In the genomic region with DNA sequence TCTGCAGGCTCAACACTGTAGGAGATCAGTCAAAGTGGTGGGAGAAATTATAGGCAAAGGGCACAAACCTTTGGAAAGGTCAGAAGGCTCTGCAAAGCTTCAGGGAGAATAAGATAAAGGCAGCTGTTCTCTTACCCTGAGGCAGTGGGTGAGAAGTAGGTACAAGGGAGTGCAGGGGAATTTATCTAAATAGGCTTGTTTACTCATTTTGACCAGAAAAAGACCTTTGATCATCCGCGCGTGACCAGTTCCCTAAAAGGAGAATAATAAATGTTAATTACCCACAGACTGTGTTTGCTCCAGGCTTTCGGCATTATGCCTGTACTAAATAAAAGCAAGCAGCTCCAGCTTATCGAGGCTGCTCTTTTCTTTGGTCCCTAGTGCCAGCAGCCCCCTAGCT, we compare ENCODE assay signal across 34 cellular contexts. TPM values are rescaled to one million over a fixed set of nuclear protein-coding genes. Genes with fewer than 3 reads are reported as not detected.
"Had no signal": no experiment of that assay in that cellular context is flagged by ENCODE, and none has a peak within 500 bp of the region (broad histone marks: within the 10 kb centered on the region; RNA-seq: fewer than 3 reads in every experiment).

No MANE protein-coding gene starts in this region.

- H3K4me3 ChIP-seq: breast epithelium, esophagus muscularis mucosa, heart left ventricle, left lung, lower lobe of right lung, ovary, sigmoid colon, thoracic aorta, uterus had no signal

- H3K9me3 Mint-ChIP-seq: activated CD4-positive, alpha-beta memory T cell treated with anti-CD3 and anti-CD28 coated beads, Interleukin-2, amount 10 ng/mL, durations not matched to agents 7 days and 5 days; activated CD4-positive, alpha-beta T cell treated with anti-CD3 and anti-CD28 coated beads, Interleukin-2, amount 10 ng/mL, durations not matched to agents 7 days and 5 days; activated naive CD4-positive, alpha-beta T cell treated with anti-CD3 and anti-CD28 coated beads, Interleukin-2, amount 50 U/mL, for 24 hours; activated T-cell treated with anti-CD3 and anti-CD28 coated beads, Interleukin-2, amount 50 U/mL, for 4 hours; activated T-helper 2 cell treated with anti-CD3 and anti-CD28 coated beads, Interferon-gamma antibody, Interleukin-2, Interleukin-4, amounts not matched to agents 10 μg/mL and 5 μg/mL and 100 μg/mL, durations not matched to agents 14 hours and 24 hours and 36 hours; central memory CD8-positive, alpha-beta T cell; stimulated activated effector memory CD8-positive, alpha-beta T cell treated with anti-CD3 and anti-CD28 coated beads, Interleukin-12 subunit alpha, Interleukin-12 subunit beta, amount 100 ng/mL, for 72 hours; stimulated activated naive CD8-positive, alpha-beta T cell treated with anti-CD3 and anti-CD28 coated beads, Interleukin-15, Interleukin-2, amounts not matched to agents 100 ng/mL and 50 ng/mL, for 24 hours; T-helper 1 cell treated with Interleukin-12 subunit alpha and Interleukin-12 subunit beta and Interleukin-4 antibody, amounts not matched to agents 30 μg/mL and 1 μg/mL, for 36 hours had no signal

- H3K27ac Mint-ChIP-seq: activated CD4-positive, alpha-beta memory T cell treated with anti-CD3 and anti-CD28 coated beads, Interleukin-2, amount 10 ng/mL, durations not matched to agents 7 days and 5 days; activated CD4-positive, alpha-beta T cell treated with anti-CD3 and anti-CD28 coated beads, Interleukin-2, amount 10 ng/mL, durations not matched to agents 7 days and 5 days; activated naive CD4-positive, alpha-beta T cell treated with anti-CD3 and anti-CD28 coated beads, Interleukin-2, amount 50 U/mL, for 24 hours; activated naive CD8-positive, alpha-beta T cell treated with anti-CD3 and anti-CD28 coated beads, Interleukin-2, amount 50 U/mL, for 24 hours; activated T-helper 2 cell treated with anti-CD3 and anti-CD28 coated beads, Interferon-gamma antibody, Interleukin-2, Interleukin-4, amounts not matched to agents 10 μg/mL and 5 μg/mL and 100 μg/mL, durations not matched to agents 14 hours and 24 hours and 36 hours; dendritic cell treated with granulocyte-macrophage colony-stimulating factor and Interleukin-4, amounts not matched to agents 40 ng/mL and 50 ng/mL, for 4 days; naive B cell; nephron progenitor cell; progenitor cell of endocrine pancreas; stimulated activated naive CD8-positive, alpha-beta T cell treated with anti-CD3 and anti-CD28 coated beads, Interleukin-15, Interleukin-2, amounts not matched to agents 100 ng/mL and 50 ng/mL, for 24 hours; T-helper 1 cell treated with Interleukin-12 subunit alpha and Interleukin-12 subunit beta and Interleukin-4 antibody, amounts not matched to agents 30 μg/mL and 1 μg/mL, for 36 hours; type B pancreatic cell had no signal

- H3K4me1 ChIP-seq: breast epithelium, foreskin keratinocyte, heart left ventricle, lower lobe of right lung, sigmoid colon, uterus had no signal

- H3K36me3 ChIP-seq: breast epithelium, esophagus muscularis mucosa, heart left ventricle, left lung, lower lobe of right lung, ovary, sigmoid colon, thoracic aorta, uterus, WERI-Rb-1 had no signal

- H3K27me3 Mint-ChIP-seq: activated CD4-positive, alpha-beta T cell treated with anti-CD3 and anti-CD28 coated beads, Interleukin-2, amount 10 ng/mL, durations not matched to agents 7 days and 5 days; activated naive CD4-positive, alpha-beta T cell treated with anti-CD3 and anti-CD28 coated beads, Interleukin-2, amount 50 U/mL, for 24 hours; activated naive CD8-positive, alpha-beta T cell treated with anti-CD3 and anti-CD28 coated beads, Interleukin-2, amount 50 U/mL, for 24 hours; central memory CD8-positive, alpha-beta T cell; dendritic cell treated with granulocyte-macrophage colony-stimulating factor and Interleukin-4, amounts not matched to agents 40 ng/mL and 50 ng/mL, for 4 days; naive B cell; progenitor cell of endocrine pancreas; stimulated activated naive CD8-positive, alpha-beta T cell treated with anti-CD3 and anti-CD28 coated beads, Interleukin-15, Interleukin-2, amounts not matched to agents 100 ng/mL and 50 ng/mL, for 24 hours; type B pancreatic cell had no signal

- DNase-seq: activated CD4-positive, alpha-beta memory T cell treated with anti-CD3 and anti-CD28 coated beads, Interleukin-2, amount 10 ng/mL, durations not matched to agents 7 days and 5 days; activated CD4-positive, alpha-beta T cell treated with anti-CD3 and anti-CD28 coated beads, Interleukin-2, amount 10 ng/mL, durations not matched to agents 7 days and 5 days; activated CD8-positive, alpha-beta memory T cell treated with anti-CD3 and anti-CD28 coated beads, Interleukin-2, amount 50 U/mL, for 48 hours; activated naive CD8-positive, alpha-beta T cell treated with anti-CD3 and anti-CD28 coated beads, Interleukin-2, amount 50 U/mL, for 24 hours; activated T-cell treated with anti-CD3 and anti-CD28 coated beads, Interleukin-2, amount 50 U/mL, for 4 hours; foreskin keratinocyte; heart left ventricle; hypothalamus; kidney glomerular epithelial cell; left lung; lower lobe of right lung; naive B cell; nephron progenitor cell; ovary; sigmoid colon; small intestine; stimulated activated CD4-positive, alpha-beta T cell treated with anti-CD3 and anti-CD28 coated beads, Interleukin-4, amount 100 ng/mL, for 24 hours; T1000; uterus; WERI-Rb-1 had no signal

- H3K9me3 ChIP-seq: breast epithelium, esophagus muscularis mucosa, heart left ventricle, left lung, lower lobe of right lung, ovary, sigmoid colon, thoracic aorta, uterus had no signal

- ATAC-seq: activated CD4-positive, CD25-positive, alpha-beta regulatory T cell treated with anti-CD3 and anti-CD28 coated beads, Interleukin-2, amount 50 U/mL, for 24 hours; activated naive CD8-positive, alpha-beta T cell treated with anti-CD3 and anti-CD28 coated beads, Interleukin-2, amount 50 U/mL, for 24 hours; activated T-cell treated with anti-CD3 and anti-CD28 coated beads, Interleukin-2, amount 50 U/mL, for 4 hours; foreskin keratinocyte; heart left ventricle; left lung; lower lobe of right lung; stimulated activated effector memory CD8-positive, alpha-beta T cell treated with anti-CD3 and anti-CD28 coated beads, Interleukin-12 subunit alpha, Interleukin-12 subunit beta, amount 100 ng/mL, for 72 hours had no signal

- H3K4me1 Mint-ChIP-seq: activated naive CD4-positive, alpha-beta T cell treated with anti-CD3 and anti-CD28 coated beads, Interleukin-2, amount 50 U/mL, for 24 hours had no signal

- H3K36me3 Mint-ChIP-seq: activated naive CD4-positive, alpha-beta T cell treated with anti-CD3 and anti-CD28 coated beads, Interleukin-2, amount 50 U/mL, for 24 hours; type B pancreatic cell had no signal

- H3K27me3 ChIP-seq: breast epithelium, esophagus muscularis mucosa, foreskin keratinocyte, heart left ventricle, left lung, ovary, sigmoid colon, uterus had no signal

- H3K27ac ChIP-seq: breast epithelium, esophagus muscularis mucosa, foreskin keratinocyte, heart left ventricle, left lung, lower lobe of right lung, ovary, sigmoid colon, thoracic aorta, uterus, WERI-Rb-1 had no signal

- H3K4me3 Mint-ChIP-seq: activated CD4-positive, alpha-beta memory T cell treated with anti-CD3 and anti-CD28 coated beads, Interleukin-2, amount 10 ng/mL, durations not matched to agents 7 days and 5 days; activated CD4-positive, alpha-beta T cell treated with anti-CD3 and anti-CD28 coated beads, Interleukin-2, amount 10 ng/mL, durations not matched to agents 7 days and 5 days; activated naive CD4-positive, alpha-beta T cell treated with anti-CD3 and anti-CD28 coated beads, Interleukin-2, amount 50 U/mL, for 24 hours; activated naive CD8-positive, alpha-beta T cell treated with anti-CD3 and anti-CD28 coated beads, Interleukin-2, amount 50 U/mL, for 24 hours; activated T-cell treated with anti-CD3 and anti-CD28 coated beads, Interleukin-2, amount 50 U/mL, for 4 hours; central memory CD8-positive, alpha-beta T cell; dendritic cell treated with granulocyte-macrophage colony-stimulating factor and Interleukin-4, amounts not matched to agents 40 ng/mL and 50 ng/mL, for 4 days; nephron progenitor cell; stimulated activated effector memory CD8-positive, alpha-beta T cell treated with anti-CD3 and anti-CD28 coated beads, Interleukin-12 subunit alpha, Interleukin-12 subunit beta, amount 100 ng/mL, for 72 hours; stimulated activated naive CD8-positive, alpha-beta T cell treated with anti-CD3 and anti-CD28 coated beads, Interleukin-15, Interleukin-2, amounts not matched to agents 100 ng/mL and 50 ng/mL, for 24 hours; T-helper 1 cell treated with Interleukin-12 subunit alpha and Interleukin-12 subunit beta and Interleukin-4 antibody, amounts not matched to agents 30 μg/mL and 1 μg/mL, for 36 hours; type B pancreatic cell had no signal

RNA-seq across cellular contexts. Expression of gene FGFBP2, which starts 9.3 kb away (rescaled TPM):
- total RNA-seq: foreskin keratinocyte, progenitor cell of endocrine pancreas, thoracic aorta had no signal
- polyA plus RNA-seq: foreskin keratinocyte had no signal

RNA-seq across cellular contexts. Expression of gene FGFBP1, which starts 15.1 kb away (rescaled TPM):
- total RNA-seq: activated CD4-positive, alpha-beta memory T cell treated with anti-CD3 and anti-CD28 coated beads, Interleukin-2, amount 10 ng/mL, durations not matched to agents 7 days and 5 days; activated CD4-positive, alpha-beta T cell treated with anti-CD3 and anti-CD28 coated beads, Interleukin-2, amount 10 ng/mL, durations not matched to agents 7 days and 5 days; activated T-cell treated with anti-CD3 and anti-CD28 coated beads, Interleukin-2, amount 50 U/mL, for 4 hours; activated T-helper 2 cell treated with anti-CD3 and anti-CD28 coated beads, Interferon-gamma antibody, Interleukin-2, Interleukin-4, amounts not matched to agents 10 μg/mL and 5 μg/mL and 100 μg/mL, durations not matched to agents 14 hours and 24 hours and 36 hours; progenitor cell of endocrine pancreas; subcutaneous adipose tissue; thoracic aorta; uterus had no signal
- polyA plus RNA-seq: heart left ventricle, ovary had no signal
